In genomic region chr5:43216941-43217340, GRCh38 we compare ENCODE assay signal across 26 cellular contexts. TPM values are rescaled to one million over a fixed set of nuclear protein-coding genes. Genes with fewer than 3 reads are reported as not detected.
"Had no signal": no experiment of that assay in that cellular context is flagged by ENCODE, and none has a peak within 500 bp of the region (broad histone marks: within the 10 kb centered on the region; RNA-seq: fewer than 3 reads in every experiment).

No MANE protein-coding gene starts in this region.

- DNase-seq: colonic mucosa; cortex of kidney; dermis blood vessel endothelial cell; dorsolateral prefrontal cortex; effector CD4-positive, alpha-beta T cell; effector CD8-positive, alpha-beta T cell; effector memory CD4-positive, alpha-beta T cell; effector memory CD8-positive, alpha-beta T cell; endodermal cell; erythroblast; esophagus squamous epithelium; foreskin fibroblast; foreskin keratinocyte; foreskin melanocyte; gastrocnemius medialis; glutamatergic neuron; head of caudate nucleus; heart left ventricle; heart right ventricle had no signal

- H3K4me1 ChIP-seq: colonic mucosa, esophagus muscularis mucosa, foreskin keratinocyte, gastrocnemius medialis, gastroesophageal sphincter, heart left ventricle, heart right ventricle had no signal

- H3K4me3 ChIP-seq: colonic mucosa, coronary artery, dorsolateral prefrontal cortex, esophagus muscularis mucosa, esophagus squamous epithelium, gastrocnemius medialis, gastroesophageal sphincter, heart left ventricle, heart right ventricle, hepatocyte had no signal

- H2AFZ ChIP-seq: hepatocyte had no signal

- H3K4me2 ChIP-seq: hepatocyte had no signal

- H3K36me3 ChIP-seq: colonic mucosa, esophagus muscularis mucosa, esophagus squamous epithelium, gastrocnemius medialis, gastroesophageal sphincter, heart left ventricle, heart right ventricle had no signal

- H3K27me3 ChIP-seq: colonic mucosa, dorsolateral prefrontal cortex, esophagus muscularis mucosa, esophagus squamous epithelium, gastrocnemius medialis, gastroesophageal sphincter, heart left ventricle, heart right ventricle, hepatocyte had no signal

- H3K79me2 ChIP-seq: hepatocyte had no signal

- H3K9me3 ChIP-seq: colonic mucosa, esophagus muscularis mucosa, esophagus squamous epithelium, gastrocnemius medialis, gastroesophageal sphincter, heart left ventricle, heart right ventricle had no signal

- H3K27ac ChIP-seq: colonic mucosa, coronary artery, epithelial cell of prostate, esophagus muscularis mucosa, esophagus squamous epithelium, foreskin keratinocyte, gastrocnemius medialis, gastroesophageal sphincter, heart left ventricle, heart right ventricle, hepatocyte had no signal

RNA-seq across cellular contexts. Expression of gene NIM1K, which starts 24.9 kb away (rescaled TPM):
- total RNA-seq: endodermal cell, esophagus mucosa, glomerular endothelial cell, hepatocyte had no signal
